Comparison of ENCODE assay signal across 8 cellular contexts in genomic region chr18:3605562-3606443, GRCh38.
A peak's percentile ranks its signal among the peaks of the same experiment; 100 is the strongest.
DNase-seq lines count a peak whose midpoint lies in the region; ATAC-seq, FAIRE-seq and TF ChIP-seq lines count a peak whose summit lies in the region.

No MANE protein-coding gene starts in this region.

- DNase-seq in CD4-positive, CD25-positive, alpha-beta regulatory T cell, result peak in 2 of 3 donors; percentile 50 to 72
- DNase-seq in Karpas-422 (no peak), adrenal gland (peak in 2 of 7 donors; percentile 39 to 46), keratinocyte (ENCODE audit: low read depth, low spot score) (no peak), thoracic aorta (ENCODE audit: low spot score) (no peak), COLO668 (lab: John Stamatoyannopoulos, UW; ENCODE audit: unreplicated experiment) (no peak)

- H3K4me2 ChIP-seq in Karpas-422 (ENCODE audit: low read depth, low read length, poor library complexity, severe bottlenecking) (peak overlapping the region; percentile 88), keratinocyte (ENCODE audit: control insufficient read depth, extremely low read depth, insufficient read depth, low read depth, low read length) (peak overlapping the region; percentile 98)

- no peaks in the 10 kb centered on the region for H3K9me2 ChIP-seq in Karpas-422 (replicated peaks; ENCODE audit: insufficient read depth, low read length)

- TF ChIP-seq POLR2A in adrenal gland (IDR thresholded peaks at IDR 0.05), result peak in 1 of 2 donors; percentile 20

- H4K20me1 ChIP-seq in Karpas-422 (ENCODE audit: insufficient read depth, low read depth, low read length), result no peaks in the 10 kb centered on the region
- no peaks in the 10 kb centered on the region for H4K20me1 ChIP-seq in keratinocyte (ENCODE audit: control insufficient read depth, extremely low read depth, insufficient read depth, low read length)

- no peaks in the 10 kb centered on the region for H3K36me3 Mint-ChIP-seq in CD4-positive, CD25-positive, alpha-beta regulatory T cell

- no peaks in the 10 kb centered on the region for H3K9me3 Mint-ChIP-seq in CD4-positive, CD25-positive, alpha-beta regulatory T cell

- H3K27me3 ChIP-seq in CD4-positive, CD25-positive, alpha-beta regulatory T cell (ENCODE audit: control insufficient read depth, insufficient read depth, low read length), result no peaks in the 10 kb centered on the region
- H3K27me3 ChIP-seq in Karpas-422 (ENCODE audit: low read length) (no peaks in the 10 kb centered on the region), adrenal gland (no peaks in the 10 kb centered on the region), keratinocyte (ENCODE audit: control insufficient read depth, extremely low read depth, insufficient read depth, low read length) (no peaks in the 10 kb centered on the region), thoracic aorta (replicated peaks; ENCODE audit: insufficient read depth) (no peaks in the 10 kb centered on the region)

- no peak overlapping the region for H3K27ac Mint-ChIP-seq in CD4-positive, CD25-positive, alpha-beta regulatory T cell

- no peaks in the 10 kb centered on the region for H3K9me3 ChIP-seq in CD4-positive, CD25-positive, alpha-beta regulatory T cell (ENCODE audit: control insufficient read depth in 2 of 2, low read length in 2 of 2)
- no peaks in the 10 kb centered on the region for H3K9me3 ChIP-seq in Karpas-422 (ENCODE audit: low read length)
- no peaks in the 10 kb centered on the region for H3K9me3 ChIP-seq in adrenal gland (replicated peaks in 1 of 3)
- no peaks in the 10 kb centered on the region for H3K9me3 ChIP-seq in keratinocyte (ENCODE audit: control insufficient read depth, low read depth, low read length)
- H3K9me3 ChIP-seq in thoracic aorta, result no peaks in the 10 kb centered on the region

- no peak for FAIRE-seq in keratinocyte (lab: Jason Lieb, UNC)

- H3K79me2 ChIP-seq in Karpas-422 (ENCODE audit: low read length), result no peaks in the 10 kb centered on the region
- no peaks in the 10 kb centered on the region for H3K79me2 ChIP-seq in keratinocyte (ENCODE audit: control insufficient read depth, insufficient read depth, low read length)

- 9 to 15% (median 12%) methylated on average over 14 of the region's 14 CpGs for WGBS in adrenal gland, 4 donors

- H3K36me3 ChIP-seq in CD4-positive, CD25-positive, alpha-beta regulatory T cell (ENCODE audit: control insufficient read depth, insufficient read depth, low read length), result no peaks in the 10 kb centered on the region
- H3K36me3 ChIP-seq in Karpas-422 (ENCODE audit: insufficient read depth, low read length) (no peaks in the 10 kb centered on the region), adrenal gland (replicated peaks in 1 of 2) (no peaks in the 10 kb centered on the region), keratinocyte (ENCODE audit: control insufficient read depth in 2 of 2, extremely low read depth in 1 of 2, insufficient read depth in 2 of 2, low read length in 2 of 2) (no peaks in the 10 kb centered on the region), thoracic aorta (no peaks in the 10 kb centered on the region)

- peaks cover 0 to 16% (median 8%) of the 10 kb centered on the region in 4 donors for H3K4me1 Mint-ChIP-seq in CD4-positive, CD25-positive, alpha-beta regulatory T cell

- ATAC-seq in CD4-positive, CD25-positive, alpha-beta regulatory T cell (ENCODE audit: low read depth in 2 of 2), result peak; percentile 20 to 36
- ATAC-seq in thoracic aorta (ENCODE audit: insufficient number of reproducible peaks, low FRiP score, low read depth), result no peak
- no peak for ATAC-seq in HG02678 (IDR thresholded peaks at IDR 0.05; ENCODE audit: unreplicated experiment)
- no peak for ATAC-seq in HG03442 (IDR thresholded peaks at IDR 0.05; ENCODE audit: unreplicated experiment)

- no peaks in the 10 kb centered on the region for H3K9me1 ChIP-seq in keratinocyte (ENCODE audit: control insufficient read depth, extremely low read depth, insufficient read depth, low read length)

- H2AFZ ChIP-seq in Karpas-422 (ENCODE audit: low read length) (peak overlapping the region; percentile 72), keratinocyte (ENCODE audit: control insufficient read depth, low read length) (peak overlapping the region; percentile 72)

- H3K27me3 Mint-ChIP-seq in CD4-positive, CD25-positive, alpha-beta regulatory T cell, result no peaks in the 10 kb centered on the region

- TF ChIP-seq CTCF in adrenal gland (IDR thresholded peaks at IDR 0.05) (no peak), keratinocyte (optimal IDR thresholded peaks at IDR 0.05 in 1 of 3, IDR thresholded peaks at IDR 0.05 in 1 of 3, conservative IDR thresholded peaks at IDR 0.05 in 1 of 3; ENCODE audit: extremely low read depth in 1 of 3, insufficient read depth in 2 of 3, low read length in 3 of 3) (no peak), thoracic aorta (IDR thresholded peaks at IDR 0.05) (no peak)

- H3K4me3 ChIP-seq in CD4-positive, CD25-positive, alpha-beta regulatory T cell (ENCODE audit: low read depth, low read length), result peak overlapping the region; percentile 89
- H3K4me3 ChIP-seq in Karpas-422 (ENCODE audit: low read length) (peak overlapping the region; percentile 56), adrenal gland (peak overlapping the region in 2 of 4 donors; percentile 6 to 58), keratinocyte (ENCODE audit: control insufficient read depth in 2 of 3, extremely low read depth in 1 of 3, insufficient read depth in 2 of 3, low read depth in 1 of 3, low read length in 3 of 3) (peak overlapping the region; percentile 34 to 75 (median 72)), thoracic aorta (peak overlapping the region; percentile 71)

- dilution Hi-C loops in keratinocyte (cut with MboI; ENCODE audit: extremely low pct_ligation_motif_present, low sequenced_read_pairs), result no loop called here

- no peak overlapping the region for H3K4me3 Mint-ChIP-seq in CD4-positive, CD25-positive, alpha-beta regulatory T cell

- intact Hi-C loops in adrenal gland (cut with DNase I), result no loop called here

- peak overlapping the region; percentile 59 for H3K9ac ChIP-seq in Karpas-422 (ENCODE audit: low read length)
- peak overlapping the region; percentile 97 for H3K9ac ChIP-seq in keratinocyte (ENCODE audit: control insufficient read depth, extremely low read depth, insufficient read depth, low read length)

- peak overlapping the region; percentile 85 for H3K27ac ChIP-seq in CD4-positive, CD25-positive, alpha-beta regulatory T cell (ENCODE audit: insufficient read depth, low read length, poor library complexity, severe bottlenecking)
- peak overlapping the region; percentile 74 for H3K27ac ChIP-seq in Karpas-422 (ENCODE audit: low read length)
- peak overlapping the region; percentile 82 to 97 (median 93) for H3K27ac ChIP-seq in adrenal gland
- peak overlapping the region; percentile 100 for H3K27ac ChIP-seq in keratinocyte (ENCODE audit: control insufficient read depth, insufficient read depth, low read length)
- H3K27ac ChIP-seq in thoracic aorta, result peak overlapping the region; percentile 90 to 94

- H3K4me1 ChIP-seq in CD4-positive, CD25-positive, alpha-beta regulatory T cell (ENCODE audit: control insufficient read depth, insufficient read depth, low read length, poor library complexity, severe bottlenecking), result peaks cover 49% of the 10 kb centered on the region
- peaks cover 44% of the 10 kb centered on the region for H3K4me1 ChIP-seq in Karpas-422 (ENCODE audit: low read length)
- peaks cover 28 to 42% of the 10 kb centered on the region in 2 donors for H3K4me1 ChIP-seq in adrenal gland (replicated peaks in 1 of 2)
- peaks cover 34% of the 10 kb centered on the region for H3K4me1 ChIP-seq in keratinocyte (ENCODE audit: control insufficient read depth, extremely low read depth, insufficient read depth, low read length)
- H3K4me1 ChIP-seq in thoracic aorta (ENCODE audit: control insufficient read depth in 1 of 2, low read depth in 2 of 2), result peaks cover 17 to 22% of the 10 kb centered on the region in 2 donors

Comparison
In these comparisons a context has a peak if more than half of its experiments do, and no peak if none do; other contexts are left out.
1. ATAC-seq: peak in CD4-positive, CD25-positive, alpha-beta regulatory T cell (2 of 2); none in thoracic aorta (single experiment), HG02678 (single experiment) and HG03442 (single experiment).
2. DNase-seq: peak in CD4-positive, CD25-positive, alpha-beta regulatory T cell (2 of 3); none in Karpas-422 (single experiment), keratinocyte (single experiment), thoracic aorta (single experiment) and COLO668 (single experiment).
3. Peak in every context shown above with its lines, with median percentiles within 50 percentile points of each other: H3K27ac ChIP-seq.